6 cellular contexts compared by ENCODE assay signal in genomic region chr9:5902377-5902776, GRCh38. TPM values are rescaled to one million over a fixed set of nuclear protein-coding genes. Genes with fewer than 3 reads are reported as not detected.
"Had no signal": no experiment of that assay in that cellular context is flagged by ENCODE, and none has a peak within 500 bp of the region (broad histone marks: within the 10 kb centered on the region; RNA-seq: fewer than 3 reads in every experiment).

No MANE protein-coding gene starts in this region.

- H3K4me3 Mint-ChIP-seq: GM23338, H9, IgD-negative memory B cell had no signal

- ATAC-seq: GM23338 had no signal

- H3K4me3 ChIP-seq: GM23338 had no signal

- H3K27me3 Mint-ChIP-seq: IgD-negative memory B cell had no signal

- H3K9me3 Mint-ChIP-seq: GM23338, H9, IgD-negative memory B cell had no signal

- H3K4me1 Mint-ChIP-seq: GM23338, H9, IgD-negative memory B cell had no signal

- H3K27ac Mint-ChIP-seq: GM23338, H9 had no signal

- DNase-seq: H9, HCEC 1CT had no signal

RNA-seq across cellular contexts. Expression of gene MLANA, which starts 11.7 kb away (rescaled TPM):
- total RNA-seq: GM23338, H1, H9, HT-29 had no signal
- polyA plus RNA-seq: GM23338, H1, IgD-negative memory B cell had no signal
